ENCODE assay signal across 19 cellular contexts in genomic region chrX:115494133-115494532, GRCh38.
A peak's percentile ranks its signal among the peaks of the same experiment; 100 is the strongest.
DNase-seq lines count a peak whose midpoint lies in the region; ATAC-seq, FAIRE-seq and TF ChIP-seq lines count a peak whose summit lies in the region.
"Had no signal": no experiment of that assay in that cellular context is flagged by ENCODE, and none has a peak within 500 bp of the region (broad histone marks: within the 10 kb centered on the region; RNA-seq: fewer than 3 reads in every experiment).

No MANE protein-coding gene starts in this region.

- intact Hi-C loops in aorta (cut with DNase I): no loop called here
- intact Hi-C loops in uterus (cut with DNase I; ENCODE audit: low total_unique reads): no loop called here

- ATAC-seq in aorta (ENCODE audit: low FRiP score): no peak
- ATAC-seq: activated CD8-positive, alpha-beta memory T cell treated with anti-CD3 and anti-CD28 coated beads, Interleukin-2, amount 10 ng/mL, durations not matched to agents 7 days and 5 days had no signal

- peak; percentile 45 for DNase-seq in DMS153 (lab: John Stamatoyannopoulos, UW)
- peak; percentile 32 for DNase-seq in NCI-H187 treated with DMSO at 0.1 percent for 48 hours (lab: John Stamatoyannopoulos, UW)
- peak; percentile 24 for DNase-seq in RPMI7951 (ENCODE audit: low read depth)
- DNase-seq in SIG-M5 (lab: John Stamatoyannopoulos, UW): no peak
- no peak for DNase-seq in NCI-H2107 (lab: John Stamatoyannopoulos, UW)
- DNase-seq in aorta: no peak
- no peak for DNase-seq in uterus
- DNase-seq: activated CD4-positive, CD25-positive, alpha-beta regulatory T cell; activated CD8-positive, alpha-beta memory T cell treated with anti-CD3 and anti-CD28 coated beads, Interleukin-2, amount 10 ng/mL, durations not matched to agents 7 days and 5 days; activated naive CD4-positive, alpha-beta T cell treated with Interleukin-2 at 50 U/mL for 16 hours; brain microvascular endothelial cell; Caco-2; NCI-H2171 treated with DMSO at 0.1 percent for 48 hours; Peyer's patch; stimulated activated naive CD4-positive, alpha-beta T cell; T-helper 1 cell had no signal

- no peak for TF ChIP-seq POLR2A in uterus (IDR thresholded peaks at IDR 0.05)

- H3K27ac ChIP-seq in aorta (ENCODE audit: low read depth in 1 of 2, low read length in 2 of 2) (no peak overlapping the region), uterus (no peak overlapping the region)
- H3K27ac ChIP-seq: brain microvascular endothelial cell, KMS-11, neutrophil, Peyer's patch had no signal

- H3K4me3 ChIP-seq in aorta (ENCODE audit: low read length in 2 of 2) (no peak overlapping the region), uterus (no peak overlapping the region)
- H3K4me3 ChIP-seq: Peyer's patch had no signal

- no peaks in the 10 kb centered on the region for H3K27me3 ChIP-seq in aorta (ENCODE audit: control insufficient read depth in 1 of 2, insufficient read depth in 2 of 2, low read length in 1 of 2)
- no peaks in the 10 kb centered on the region for H3K27me3 ChIP-seq in uterus
- H3K27me3 ChIP-seq: brain microvascular endothelial cell, neutrophil, Peyer's patch had no signal

- no peaks in the 10 kb centered on the region for H3K36me3 ChIP-seq in aorta (ENCODE audit: control insufficient read depth in 1 of 2, insufficient read depth in 2 of 2, low read length in 1 of 2)
- H3K36me3 ChIP-seq in uterus: no peaks in the 10 kb centered on the region
- H3K36me3 ChIP-seq: brain microvascular endothelial cell, neutrophil, Peyer's patch had no signal

- WGBS in aorta, 2 donors: 20 to 37% methylated on average over 3 of the region's 3 CpGs

- H3K9me3 ChIP-seq in aorta (ENCODE audit: control insufficient read depth, low read length) (no peaks in the 10 kb centered on the region), uterus (no peaks in the 10 kb centered on the region)
- H3K9me3 ChIP-seq: Caco-2, neutrophil, Peyer's patch had no signal

- no peak for TF ChIP-seq CTCF in uterus (IDR thresholded peaks at IDR 0.05)

- peak; percentile 89 for FAIRE-seq in islet of Langerhans (lab: Jason Lieb, UNC)

- H3K4me1 ChIP-seq in aorta (ENCODE audit: control insufficient read depth in 1 of 2, insufficient read depth in 2 of 2, low read length in 2 of 2) (peaks cover 0 to under 1% of the 10 kb centered on the region in 2 donors), uterus (no peaks in the 10 kb centered on the region)
- H3K4me1 ChIP-seq: Caco-2, Peyer's patch had no signal

Comparison
In these comparisons a context has a peak if more than half of its experiments do, and no peak if none do; other contexts are left out.
1. DNase-seq: peak in DMS153 (single experiment), NCI-H187 treated with DMSO at 0.1 percent for 48 hours (single experiment) and RPMI7951 (single experiment); none in SIG-M5 (single experiment), NCI-H2107 (single experiment), aorta (0 of 2) and uterus (0 of 2).